ENCODE assay signal across 8 cellular contexts in genomic region chr6:85923013-85923430, GRCh38.
DNase-seq lines count a peak whose midpoint lies in the region; ATAC-seq lines count a peak whose summit lies in the region.

No MANE protein-coding gene starts in this region.

- DNase-seq in DMS153 (lab: John Stamatoyannopoulos, UW) (peak; percentile 58), NCI-H2029 (lab: John Stamatoyannopoulos, UW) (peak; percentile 41), UCSD-AML1 (lab: John Stamatoyannopoulos, UW; ENCODE audit: unreplicated experiment) (peak; percentile 26), globus pallidus (ENCODE audit: low spot score) (peak; percentile 53), renal cortical epithelial cell (ENCODE audit: low read depth) (peak; percentile 61), cortex of kidney (lab: John Stamatoyannopoulos, UW) (no peak)

- ATAC-seq in GM19023 (IDR thresholded peaks at IDR 0.05; ENCODE audit: unreplicated experiment) = peak; percentile 95
- peak; percentile 88 for ATAC-seq in HG03039 (IDR thresholded peaks at IDR 0.05; ENCODE audit: unreplicated experiment)
